ENCODE assay signal across 1 cellular context in genomic region chr7:25952277-25953057, GRCh38.
A peak's percentile ranks its signal among the peaks of the same experiment; 100 is the strongest.
TF ChIP-seq lines count a peak whose summit lies in the region.

No MANE protein-coding gene starts in this region.

TF ChIP-seq in HepG2, 621 proteins besides CTCF, POLR2A, EP300 and RAD21 (continued from another document and continues in another):
- no peak; the same call in 1 of the 2 replicates for TF ChIP-seq ZBTB44 (CRISPR knock-in tag; IDR thresholded peaks at IDR 0.05)
- no peak for TF ChIP-seq ZNF138 (CRISPR knock-in tag; IDR thresholded peaks at IDR 0.05; ENCODE audit: low read depth)
- peak; percentile 76 for TF ChIP-seq DBP (CRISPR knock-in tag; IDR thresholded peaks at IDR 0.05; ENCODE audit: not compliant biosample characterization)
- 0 out of 2 replicates have a peak, but pooled peaks have one; percentile 41 for TF ChIP-seq KLF11 (CRISPR knock-in tag; IDR thresholded peaks at IDR 0.05)
- peak; percentile 82 for TF ChIP-seq THAP11 (CRISPR knock-in tag; IDR thresholded peaks at IDR 0.05)
- no peak for TF ChIP-seq KAT7 (CRISPR knock-in tag; IDR thresholded peaks at IDR 0.05; ENCODE audit: borderline replicate concordance)
- peak; percentile 81 for TF ChIP-seq ZNF687 (CRISPR knock-in tag; IDR thresholded peaks at IDR 0.05)
- TF ChIP-seq IKZF5 (CRISPR knock-in tag; IDR thresholded peaks at IDR 0.05) = peak; percentile 99
- no peak for TF ChIP-seq HDAC6 (IDR thresholded peaks at IDR 0.05; ENCODE audit: low read depth, low read length)
- no peak for TF ChIP-seq SP2 (CRISPR knock-in tag; IDR thresholded peaks at IDR 0.05)
- no peak for TF ChIP-seq PRPF4 (IDR thresholded peaks at IDR 0.05; ENCODE audit: low read depth, low read length, poor library complexity, severe bottlenecking)
- peak; percentile 83; the same call in 1 of the 2 replicates for TF ChIP-seq MYC (CRISPR knock-in tag; IDR thresholded peaks at IDR 0.05; ENCODE audit: borderline replicate concordance)
- TF ChIP-seq ZKSCAN8 (CRISPR knock-in tag; IDR thresholded peaks at IDR 0.05; ENCODE audit: borderline replicate concordance) = peak; percentile 91
- no peak for TF ChIP-seq HNRNPUL1 (IDR thresholded peaks at IDR 0.05; ENCODE audit: low read depth, low read length)
- no peak for TF ChIP-seq ZNF496 (CRISPR knock-in tag; IDR thresholded peaks at IDR 0.05; ENCODE audit: insufficient replicate concordance)
- TF ChIP-seq ZNF660 (CRISPR knock-in tag; IDR thresholded peaks at IDR 0.05; ENCODE audit: borderline replicate concordance, low read depth) = no peak
- TF ChIP-seq ATF5 (CRISPR knock-in tag; IDR thresholded peaks at IDR 0.05; ENCODE audit: low read depth) = no peak
- TF ChIP-seq PAWR (CRISPR knock-in tag; IDR thresholded peaks at IDR 0.05; ENCODE audit: borderline replicate concordance) = no peak
- no peak; the same call in 1 of the 2 replicates for TF ChIP-seq AHR (CRISPR knock-in tag; IDR thresholded peaks at IDR 0.05)
- TF ChIP-seq MED1 (CRISPR knock-in tag; IDR thresholded peaks at IDR 0.05) = peak; percentile 93
- no peak for TF ChIP-seq ZMAT5 (CRISPR knock-in tag; IDR thresholded peaks at IDR 0.05; ENCODE audit: borderline replicate concordance, low read depth)
- peak; percentile 88 for TF ChIP-seq ZEB1 (IDR thresholded peaks at IDR 0.05; ENCODE audit: insufficient replicate concordance, low read depth)
- TF ChIP-seq ATF1 (CRISPR knock-in tag; IDR thresholded peaks at IDR 0.05) = peak; percentile 57; the same call in 1 of the 2 replicates
- 0 out of 2 replicates have a peak, but pooled peaks have one; percentile 49 for TF ChIP-seq KDM4B (CRISPR knock-in tag; IDR thresholded peaks at IDR 0.05)
- TF ChIP-seq ZFP36L1 (CRISPR knock-in tag; IDR thresholded peaks at IDR 0.05) = no peak
- TF ChIP-seq MAF1 (CRISPR knock-in tag; IDR thresholded peaks at IDR 0.05; ENCODE audit: borderline replicate concordance) = peak; percentile 91; the same call in 1 of the 2 replicates
- no peak for TF ChIP-seq CERS6 (CRISPR knock-in tag; IDR thresholded peaks at IDR 0.05)
- TF ChIP-seq MED13 (CRISPR knock-in tag; IDR thresholded peaks at IDR 0.05) = no peak
- peak; percentile 84 for TF ChIP-seq ZSCAN21 (CRISPR knock-in tag; IDR thresholded peaks at IDR 0.05; ENCODE audit: borderline replicate concordance)
- no peak for TF ChIP-seq GTF3A (CRISPR knock-in tag; conservative IDR thresholded peaks at IDR 0.05)
- peak; percentile 70; the same call in 1 of the 2 replicates for TF ChIP-seq ZNF549 (CRISPR knock-in tag; IDR thresholded peaks at IDR 0.05)
- no peak for TF ChIP-seq ZFP36L2 (CRISPR knock-in tag; IDR thresholded peaks at IDR 0.05)
- TF ChIP-seq MYNN (CRISPR knock-in tag; IDR thresholded peaks at IDR 0.05; ENCODE audit: low read depth) = no peak
- peak; percentile 76 for TF ChIP-seq ZNF772 (CRISPR knock-in tag; IDR thresholded peaks at IDR 0.05)
- no peak for TF ChIP-seq NFE2 (CRISPR knock-in tag; IDR thresholded peaks at IDR 0.05)
- peak; percentile 97 for TF ChIP-seq ZMYM4 (CRISPR knock-in tag; IDR thresholded peaks at IDR 0.05)
- no peak for TF ChIP-seq EED (CRISPR knock-in tag; IDR thresholded peaks at IDR 0.05)
- peak; percentile 66; the same call in 1 of the 2 replicates for TF ChIP-seq XBP1 (CRISPR knock-in tag; IDR thresholded peaks at IDR 0.05)
- no peak for TF ChIP-seq CCAR2 (optimal IDR thresholded peaks at IDR 0.05; ENCODE audit: low read depth, low read length)
- peak; percentile 51 for TF ChIP-seq ZNF781 (CRISPR knock-in tag; IDR thresholded peaks at IDR 0.05; ENCODE audit: borderline replicate concordance, not compliant biosample characterization)
- peak; percentile 79; the same call in 1 of the 2 replicates for TF ChIP-seq ZNF142 (CRISPR knock-in tag; IDR thresholded peaks at IDR 0.05)
- peak; percentile 90 for TF ChIP-seq NCOR1 (IDR thresholded peaks at IDR 0.05; ENCODE audit: borderline replicate concordance, low read length)
- 0 out of 2 replicates have a peak, but pooled peaks have one; percentile 29 for TF ChIP-seq AKAP8 (CRISPR knock-in tag; IDR thresholded peaks at IDR 0.05)
- no peak for TF ChIP-seq MAFK (conservative IDR thresholded peaks at IDR 0.05 in 1 of 2, IDR thresholded peaks at IDR 0.05 in 1 of 2; ENCODE audit: low read length in 2 of 2)
- no peak for TF ChIP-seq ZFAT (CRISPR knock-in tag; conservative IDR thresholded peaks at IDR 0.05)
- no peak for TF ChIP-seq ZBTB8A (CRISPR knock-in tag; IDR thresholded peaks at IDR 0.05; ENCODE audit: borderline replicate concordance, low read depth)
- TF ChIP-seq MIER2 (CRISPR knock-in tag; IDR thresholded peaks at IDR 0.05) = peak; percentile 79
- TF ChIP-seq PLSCR1 (CRISPR knock-in tag; IDR thresholded peaks at IDR 0.05; ENCODE audit: borderline replicate concordance) = no peak
- peak; percentile 81 for TF ChIP-seq CSRNP1 (CRISPR knock-in tag; IDR thresholded peaks at IDR 0.05)
